1 cellular context compared by ENCODE assay signal in genomic region chr15:78661001-78661400, GRCh38.
TF ChIP-seq lines count a peak whose summit lies in the region.

No MANE protein-coding gene starts in this region.

TF ChIP-seq in GM23338, 12 proteins besides CTCF, POLR2A, EP300 and RAD21 (continued from another document):
- no peak for TF ChIP-seq REST (IDR thresholded peaks at IDR 0.05; ENCODE audit: unreplicated experiment)
- TF ChIP-seq ZNF331 (CRISPR knock-in tag; IDR thresholded peaks at IDR 0.05; ENCODE audit: low read depth) = no peak
- TF ChIP-seq POLR2AphosphoS5 (IDR thresholded peaks at IDR 0.05; ENCODE audit: low read depth) = no peak
- no peak for TF ChIP-seq CREB1 (CRISPR knock-in tag; IDR thresholded peaks at IDR 0.05; ENCODE audit: low read depth)
- TF ChIP-seq ETS1 (IDR thresholded peaks at IDR 0.05) = no peak
- no peak for TF ChIP-seq EZH2phosphoT487 (IDR thresholded peaks at IDR 0.05; ENCODE audit: unreplicated experiment)
- TF ChIP-seq EZH2 (IDR thresholded peaks at IDR 0.05; ENCODE audit: low read depth, unreplicated experiment) = no peak
